Comparison of ENCODE assay signal across 13 cellular contexts in genomic region chr4:38133711-38134480, GRCh38.
DNase-seq lines count a peak whose midpoint lies in the region; ATAC-seq and TF ChIP-seq lines count a peak whose summit lies in the region.
"Had no signal": no experiment of that assay in that cellular context is flagged by ENCODE, and none has a peak within 500 bp of the region (broad histone marks: within the 10 kb centered on the region; RNA-seq: fewer than 3 reads in every experiment).

No MANE protein-coding gene starts in this region.

- intact Hi-C loops in body of pancreas (cut with DNase I): no loop called here

- 0 out of 2 replicates have a peak, but pooled peaks cover 6% of the 10 kb centered on the region for H3K79me2 ChIP-seq in MM.1S (ENCODE audit: low read length)

- peaks cover 36% of the 10 kb centered on the region for H3K36me3 Mint-ChIP-seq in memory B cell
- peaks cover 78% of the 10 kb centered on the region for H3K36me3 Mint-ChIP-seq in stimulated activated memory B cell treated with anti-CD40 and anti-IgM and Interleukin-4, amounts not matched to agents 10 μg/mL and 1 μg/mL and 100 μg/mL, for 72 hours
- peaks cover 40 to 74% of the 10 kb centered on the region in 2 donors for H3K36me3 Mint-ChIP-seq in stimulated activated naive B cell treated with anti-CD40 and anti-IgM and Interleukin-4, amounts not matched to agents 10 μg/mL and 1 μg/mL and 100 μg/mL, for 72 hours

- H3K4me2 ChIP-seq in MM.1S (ENCODE audit: low read depth, low read length): peak overlapping the region; percentile 75

- peak overlapping the region; percentile 93 for H3K27ac ChIP-seq in MM.1S (ENCODE audit: low read length)
- peak overlapping the region; percentile 60 to 90 (median 77) for H3K27ac ChIP-seq in body of pancreas

- H3F3A ChIP-seq in MM.1S (ENCODE audit: insufficient read depth, low read length): peaks cover 43% of the 10 kb centered on the region

- peak overlapping the region; percentile 75 for H3K9ac ChIP-seq in MM.1S (ENCODE audit: low read length)

- peak; percentile 45 for ATAC-seq in body of pancreas
- ATAC-seq in memory B cell (ENCODE audit: low read depth): no peak
- no peak for ATAC-seq in stimulated activated memory B cell treated with anti-CD40 and anti-IgM and Interleukin-4, amounts not matched to agents 10 μg/mL and 1 μg/mL and 100 μg/mL, for 72 hours
- ATAC-seq in HG02973 (IDR thresholded peaks at IDR 0.05; ENCODE audit: unreplicated experiment): no peak
- ATAC-seq in stimulated activated naive B cell treated with anti-CD40 and anti-IgM and Interleukin-4, amounts not matched to agents 10 μg/mL and 1 μg/mL and 100 μg/mL, for 72 hours (replicated peaks): no peak
- ATAC-seq: HCT116 had no signal

- H2AFZ ChIP-seq in MM.1S (ENCODE audit: low read length): no peak overlapping the region

- WGBS in body of pancreas, 2 donors: 24 to 27% methylated on average over 7 of the region's 7 CpGs

- peak overlapping the region; percentile 24 for H3K27ac Mint-ChIP-seq in memory B cell
- peak overlapping the region; percentile 90 for H3K27ac Mint-ChIP-seq in stimulated activated memory B cell treated with anti-CD40 and anti-IgM and Interleukin-4, amounts not matched to agents 10 μg/mL and 1 μg/mL and 100 μg/mL, for 72 hours
- no peak overlapping the region for H3K27ac Mint-ChIP-seq in stimulated activated naive B cell treated with anti-CD40 and anti-IgM and Interleukin-4, amounts not matched to agents 10 μg/mL and 1 μg/mL and 100 μg/mL, for 72 hours

- TF ChIP-seq POLR2A in body of pancreas (IDR thresholded peaks at IDR 0.05): no peak

- TF ChIP-seq CTCF in MM.1S (IDR thresholded peaks at IDR 0.05; ENCODE audit: low read length) (no peak), body of pancreas (IDR thresholded peaks at IDR 0.05) (no peak)

- H4K20me1 ChIP-seq in MM.1S (ENCODE audit: insufficient read depth, low read length): no peaks in the 10 kb centered on the region

- H3K4me3 ChIP-seq in MM.1S (ENCODE audit: low read length) (no peak overlapping the region), body of pancreas (no peak overlapping the region)

- no peak overlapping the region for H3K4me3 Mint-ChIP-seq in memory B cell
- H3K4me3 Mint-ChIP-seq in stimulated activated memory B cell treated with anti-CD40 and anti-IgM and Interleukin-4, amounts not matched to agents 10 μg/mL and 1 μg/mL and 100 μg/mL, for 72 hours: no peak overlapping the region
- no peak overlapping the region for H3K4me3 Mint-ChIP-seq in stimulated activated naive B cell treated with anti-CD40 and anti-IgM and Interleukin-4, amounts not matched to agents 10 μg/mL and 1 μg/mL and 100 μg/mL, for 72 hours
- H3K4me3 Mint-ChIP-seq: CD14-positive monocyte had no signal

- DNase-seq in MM.1S: no peak
- DNase-seq in body of pancreas: peak; percentile 74 to 75 (median 74)
- no peak for DNase-seq in memory B cell (ENCODE audit: low spot score in 2 of 2)
- no peak for DNase-seq in SK-N-DZ (ENCODE audit: low spot score)
- DNase-seq in stimulated activated naive B cell treated with anti-CD40 and anti-IgM and Interleukin-4, amounts not matched to agents 10 μg/mL and 1 μg/mL and 100 μg/mL, for 72 hours: no peak
- DNase-seq: activated naive CD4-positive, alpha-beta T cell; NCI-H2029; NK-92 treated with Interleukin-12 subunit alpha and Interleukin-12 subunit beta, amount 100 ng/mL, for 24 hours; SHP77 treated with DMSO at 0.1 percent for 48 hours had no signal

- no peaks in the 10 kb centered on the region for H3K9me2 ChIP-seq in MM.1S (replicated peaks; ENCODE audit: insufficient read depth, low read length)

- H3K9me3 ChIP-seq in MM.1S (replicated peaks; ENCODE audit: insufficient read depth, low read length) (no peaks in the 10 kb centered on the region), body of pancreas (no peaks in the 10 kb centered on the region)

- H3K27me3 ChIP-seq in MM.1S (replicated peaks; ENCODE audit: insufficient read depth, low read length) (no peaks in the 10 kb centered on the region), body of pancreas (no peaks in the 10 kb centered on the region)

- H3K4me1 ChIP-seq in MM.1S (ENCODE audit: low read length): peaks cover 51% of the 10 kb centered on the region
- H3K4me1 ChIP-seq in body of pancreas: peaks cover 45% of the 10 kb centered on the region

- peaks cover 12% of the 10 kb centered on the region for H3K4me1 Mint-ChIP-seq in memory B cell
- peaks cover 35% of the 10 kb centered on the region for H3K4me1 Mint-ChIP-seq in stimulated activated memory B cell treated with anti-CD40 and anti-IgM and Interleukin-4, amounts not matched to agents 10 μg/mL and 1 μg/mL and 100 μg/mL, for 72 hours
- H3K4me1 Mint-ChIP-seq in stimulated activated naive B cell treated with anti-CD40 and anti-IgM and Interleukin-4, amounts not matched to agents 10 μg/mL and 1 μg/mL and 100 μg/mL, for 72 hours: peaks cover 21 to 36% of the 10 kb centered on the region in 2 donors

- H3K9me3 Mint-ChIP-seq in memory B cell: no peaks in the 10 kb centered on the region
- no peaks in the 10 kb centered on the region for H3K9me3 Mint-ChIP-seq in stimulated activated memory B cell treated with anti-CD40 and anti-IgM and Interleukin-4, amounts not matched to agents 10 μg/mL and 1 μg/mL and 100 μg/mL, for 72 hours
- H3K9me3 Mint-ChIP-seq in stimulated activated naive B cell treated with anti-CD40 and anti-IgM and Interleukin-4, amounts not matched to agents 10 μg/mL and 1 μg/mL and 100 μg/mL, for 72 hours: no peaks in the 10 kb centered on the region
- H3K9me3 Mint-ChIP-seq: CD14-positive monocyte had no signal

- H3K27me3 Mint-ChIP-seq in memory B cell: no peaks in the 10 kb centered on the region
- H3K27me3 Mint-ChIP-seq in stimulated activated memory B cell treated with anti-CD40 and anti-IgM and Interleukin-4, amounts not matched to agents 10 μg/mL and 1 μg/mL and 100 μg/mL, for 72 hours: no peaks in the 10 kb centered on the region
- no peaks in the 10 kb centered on the region for H3K27me3 Mint-ChIP-seq in stimulated activated naive B cell treated with anti-CD40 and anti-IgM and Interleukin-4, amounts not matched to agents 10 μg/mL and 1 μg/mL and 100 μg/mL, for 72 hours

- H3K36me3 ChIP-seq in MM.1S (replicated peaks; ENCODE audit: insufficient read depth, low read length) (no peaks in the 10 kb centered on the region; the same call in 1 of the 2 replicates), body of pancreas (replicated peaks in 1 of 2; ENCODE audit: insufficient read depth in 1 of 2, low read depth in 2 of 2) (no peaks in the 10 kb centered on the region)

Comparison
In these comparisons a context has a peak if more than half of its experiments do, and no peak if none do; other contexts are left out.
1. DNase-seq: peak in body of pancreas (4 of 4); none in MM.1S (single experiment), memory B cell (0 of 2), SK-N-DZ (single experiment) and stimulated activated naive B cell treated with anti-CD40 and anti-IgM and Interleukin-4, amounts not matched to agents 10 μg/mL and 1 μg/mL and 100 μg/mL, for 72 hours (single experiment).